ENCODE assay signal across 8 cellular contexts in the genomic region with DNA sequence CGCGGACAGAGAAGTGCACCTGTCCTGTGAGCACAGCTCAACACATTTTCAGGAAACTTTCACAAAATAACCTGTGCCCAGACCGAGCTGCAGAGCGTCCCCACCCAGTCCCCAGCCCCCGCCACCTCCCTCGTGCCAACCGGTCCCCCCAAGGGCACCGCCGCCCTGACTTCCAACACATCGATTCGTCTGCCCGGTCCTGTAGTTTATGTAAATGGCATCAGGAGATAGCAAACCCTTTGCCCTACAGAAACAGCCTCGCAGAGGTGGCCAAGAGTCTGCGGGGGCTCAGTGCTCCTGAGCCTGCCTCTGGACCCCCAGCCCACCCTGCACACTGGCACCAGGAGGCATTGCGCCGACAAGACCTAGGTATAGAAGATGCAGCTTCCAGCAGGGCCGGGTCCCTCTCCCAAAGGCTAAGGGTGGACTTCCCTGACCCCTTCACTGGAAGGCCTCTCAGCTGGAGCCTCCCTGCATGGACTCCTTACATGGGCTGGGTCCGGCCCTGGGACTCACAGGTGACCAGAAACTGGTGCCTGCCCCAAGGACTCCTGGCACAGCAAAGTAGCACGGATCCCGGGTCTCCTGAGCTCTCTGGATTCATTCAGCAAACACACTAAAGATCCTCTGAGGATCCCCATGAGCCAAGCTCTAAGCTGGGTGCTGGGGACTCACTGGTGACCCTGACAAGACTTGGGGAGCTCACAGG. TPM values are rescaled to one million over a fixed set of nuclear protein-coding genes. Genes with fewer than 3 reads are reported as not detected.
DNase-seq lines count a peak whose midpoint lies in the region; ATAC-seq, FAIRE-seq and TF ChIP-seq lines count a peak whose summit lies in the region.

No MANE protein-coding gene starts in this region.

- no peak overlapping the region for H3K9ac ChIP-seq in HUES48 (ENCODE audit: low read depth, low read length)

- POLR2A ChIA-PET in activated CD4-positive, alpha-beta memory T cell treated with anti-CD3 and anti-CD28 coated beads, Interleukin-2, amount 10 ng/mL, durations not matched to agents 7 days and 5 days (lab: Charles Lee), result interaction anchor here (0.7 to 1.6 kb wide), 2 partner anchors 7 to 56 kb away, joined by 3 to 6 read pairs; a partner anchor contains a TSS

- DNase-seq in activated CD4-positive, alpha-beta memory T cell treated with anti-CD3 and anti-CD28 coated beads, Interleukin-2, amount 10 ng/mL, durations not matched to agents 7 days and 5 days, result no peak
- DNase-seq in spleen (peak; percentile 73), left colon (no peak), GDM1 (lab: John Stamatoyannopoulos, UW) (no peak), frontal cortex (ENCODE audit: low spot score in 2 of 2) (no peak)

- peaks cover 22% of the 10 kb centered on the region for H3K27me3 Mint-ChIP-seq in activated CD4-positive, alpha-beta memory T cell treated with anti-CD3 and anti-CD28 coated beads, Interleukin-2, amount 10 ng/mL, durations not matched to agents 7 days and 5 days

- TF ChIP-seq POLR2A in spleen (IDR thresholded peaks at IDR 0.05), result no peak

- no peak for TF ChIP-seq CTCF in spleen (IDR thresholded peaks at IDR 0.05 in 8 of 11, conservative IDR thresholded peaks at IDR 0.05 in 3 of 11)

- H3K4me3 Mint-ChIP-seq in activated CD4-positive, alpha-beta memory T cell treated with anti-CD3 and anti-CD28 coated beads, Interleukin-2, amount 10 ng/mL, durations not matched to agents 7 days and 5 days, result peak overlapping the region; percentile 38

- H3K36me3 Mint-ChIP-seq in activated CD4-positive, alpha-beta memory T cell treated with anti-CD3 and anti-CD28 coated beads, Interleukin-2, amount 10 ng/mL, durations not matched to agents 7 days and 5 days (ENCODE audit: low read depth), result no peaks in the 10 kb centered on the region

- no peaks in the 10 kb centered on the region for H3K9me3 Mint-ChIP-seq in activated CD4-positive, alpha-beta memory T cell treated with anti-CD3 and anti-CD28 coated beads, Interleukin-2, amount 10 ng/mL, durations not matched to agents 7 days and 5 days

- H3K4me1 Mint-ChIP-seq in activated CD4-positive, alpha-beta memory T cell treated with anti-CD3 and anti-CD28 coated beads, Interleukin-2, amount 10 ng/mL, durations not matched to agents 7 days and 5 days, result peaks cover 9% of the 10 kb centered on the region

- no peak overlapping the region for H3K27ac ChIP-seq in HUES48 (ENCODE audit: low read depth, low read length)
- peak overlapping the region in 6 of 8 donors; percentile 48 to 86 (median 81) for H3K27ac ChIP-seq in spleen

- H3K27me3 ChIP-seq in HUES48 (ENCODE audit: control insufficient read depth, insufficient read depth, low read length) (peaks cover 29% of the 10 kb centered on the region), spleen (replicated peaks in 1 of 7) (peaks cover 0 to 50% (median 5%) of the 10 kb centered on the region in 7 donors)

- H3K4me1 ChIP-seq in HUES48 (ENCODE audit: control insufficient read depth, insufficient read depth, low read length) (peaks cover 11% of the 10 kb centered on the region), spleen (peaks cover 21 to 96% (median 73%) of the 10 kb centered on the region in 6 donors)

- intact Hi-C loops in spleen (cut with DNase I; ENCODE audit: low total_unique reads), result no loop called here
- intact Hi-C loops in left colon (cut with DNase I, micrococcal nuclease), result no loop called here

- 25 to 50% (median 48%) methylated on average over 9 to 20 of the region's 20 CpGs for WGBS in spleen, 5 donors

- ATAC-seq in GM18517 (IDR thresholded peaks at IDR 0.05; ENCODE audit: unreplicated experiment) (no peak), left colon (no peak)

- H3K36me3 ChIP-seq in HUES48 (ENCODE audit: control insufficient read depth, insufficient read depth, low read length) (no peaks in the 10 kb centered on the region), spleen (no peaks in the 10 kb centered on the region)

- FAIRE-seq in frontal cortex (lab: Jason Lieb, UNC), result no peak

- H3K4me3 ChIP-seq in HUES48 (ENCODE audit: low read depth, low read length) (peak overlapping the region; percentile 66), iPS-11a (ENCODE audit: low read depth, low read length) (peak overlapping the region; percentile 53), spleen (peak overlapping the region; percentile 33 to 80 (median 54))

- H3K9me3 ChIP-seq in HUES48 (ENCODE audit: control insufficient read depth, insufficient read depth, low read length) (no peaks in the 10 kb centered on the region), spleen (no peaks in the 10 kb centered on the region)

- CTCF ChIA-PET in activated CD4-positive, alpha-beta memory T cell treated with anti-CD3 and anti-CD28 coated beads, Interleukin-2, amount 10 ng/mL, durations not matched to agents 7 days and 5 days (lab: Charles Lee), result interaction anchor here (1.4 kb wide), 1 partner anchor 8 kb away, joined by 5 read pairs; no protein-coding TSS in a partner anchor

- no peak overlapping the region for H3K27ac Mint-ChIP-seq in activated CD4-positive, alpha-beta memory T cell treated with anti-CD3 and anti-CD28 coated beads, Interleukin-2, amount 10 ng/mL, durations not matched to agents 7 days and 5 days

RNA-seq across cellular contexts. Expression of a gene that starts 6.6 kb away (rescaled TPM):
- total RNA-seq in activated CD4-positive, alpha-beta memory T cell treated with anti-CD3 and anti-CD28 coated beads, Interleukin-2, amount 10 ng/mL, durations not matched to agents 7 days and 5 days, result 1 to 10 TPM; 1.7 to 2.3 TPM
- total RNA-seq in spleen (100 to 1,000 TPM in 1 of 7 donors, 10 to 100 TPM in 6; 34.7 to 120 (median 60.1) TPM), left colon (10 to 100 TPM; 14.1 to 22.3 TPM), frontal cortex (24.9 TPM)
- 10 to 100 TPM in 2 of 3 donors, 1 to 10 TPM in 1; 6.4 to 66.9 (median 29.7) TPM for polyA plus RNA-seq in spleen

RNA-seq across cellular contexts. Expression of a gene that starts 32.0 kb away (rescaled TPM):
- total RNA-seq in activated CD4-positive, alpha-beta memory T cell treated with anti-CD3 and anti-CD28 coated beads, Interleukin-2, amount 10 ng/mL, durations not matched to agents 7 days and 5 days, result 10 to 100 TPM; 82.9 to 85.1 TPM
- total RNA-seq in spleen (100 to 1,000 TPM in 1 of 7 donors, 10 to 100 TPM in 6; 39.7 to 103 (median 65.4) TPM), left colon (10 to 100 TPM; 21.7 to 71.9 TPM), frontal cortex (9.0 TPM)
- polyA plus RNA-seq in spleen, result 100 to 1,000 TPM in 2 of 3 donors, 10 to 100 TPM in 1; 30.9 to 147 (median 102) TPM

RNA-seq across cellular contexts. Expression of a gene that starts 56.3 kb away (rescaled TPM):
- total RNA-seq in activated CD4-positive, alpha-beta memory T cell treated with anti-CD3 and anti-CD28 coated beads, Interleukin-2, amount 10 ng/mL, durations not matched to agents 7 days and 5 days, result 10 to 100 TPM; 39.1 to 40.8 TPM
- total RNA-seq in spleen, result 10 to 100 TPM; 30.5 to 55.2 (median 51.5) TPM
- 10 to 100 TPM in 1 of 3 donors, 1 to 10 TPM in 2; 4.2 to 10.0 (median 5.8) TPM for polyA plus RNA-seq in spleen
- 10 to 100 TPM; 18.3 to 18.5 TPM for total RNA-seq in left colon
- 35.9 TPM for total RNA-seq in frontal cortex

RNA-seq across cellular contexts. Expression of a gene that starts 57.1 kb away (rescaled TPM):
- total RNA-seq in activated CD4-positive, alpha-beta memory T cell treated with anti-CD3 and anti-CD28 coated beads, Interleukin-2, amount 10 ng/mL, durations not matched to agents 7 days and 5 days, result under 1 TPM in 1 of 2 experiments, not detected in 1; 0.08 TPM
- total RNA-seq in spleen (under 1 TPM; 0.13 to 0.88 (median 0.56) TPM), left colon (under 1 TPM in 1 of 2 donors, not detected in 1; 0.14 TPM), frontal cortex (not detected)
- under 1 TPM; 0.09 to 0.51 (median 0.33) TPM for polyA plus RNA-seq in spleen
